ENCODE assay signal across 7 cellular contexts in genomic region chr5:109050321-109050720, GRCh38.
DNase-seq lines count a peak whose midpoint lies in the region; ATAC-seq, FAIRE-seq and TF ChIP-seq lines count a peak whose summit lies in the region.
"Not testable (repeated sequence)": the region's sequence is repeated elsewhere in the genome, so short reads cannot be mapped to it uniquely, and the experiment has no call there.

No MANE protein-coding gene starts in this region.

- whole genome bisulfite sequencing in IMR-90 (ENCODE audit: extremely low coverage in 2 of 2, insufficient read length in 1 of 2), 2 experiments = no CpG with 5 or more reads among the region's 1 CpG
- 100% methylated on average over 1 of the region's 1 CpG; no CpG with 5 or more reads in 1 of the 2 experiments for WGBS in endodermal cell (ENCODE audit: insufficient coverage in 1 of 2, insufficient read length in 1 of 2), 2 experiments

- H2BK20ac ChIP-seq in IMR-90 (ENCODE audit: low read depth, low read length) = not testable (repeated sequence)

- not testable (repeated sequence) for BruUV-seq in IMR-90 (replicated peaks; lab: Mats Ljungman, UMichigan)

- intact Hi-C loops in IMR-90 (cut with micrococcal nuclease) = not testable (repeated sequence)

- not testable (repeated sequence) for H3K18ac ChIP-seq in IMR-90 (ENCODE audit: low read depth, low read length)

- POLR2A ChIA-PET in IMR-90 (lab: Charles Lee; ENCODE audit: unreplicated experiment) = not testable (repeated sequence)

- not testable (repeated sequence) for H2BK15ac ChIP-seq in IMR-90 (ENCODE audit: low read depth, low read length)

- not testable (repeated sequence) for H3K36me3 Mint-ChIP-seq in endodermal cell (ENCODE audit: low read depth)
- peaks cover 23% of the 10 kb centered on the region for H3K36me3 Mint-ChIP-seq in nephron progenitor cell (ENCODE audit: low read depth)
- peaks cover 12 to 27% of the 10 kb centered on the region in 2 donors for H3K36me3 Mint-ChIP-seq in stimulated activated naive B cell treated with anti-CD40 and anti-IgM and Interleukin-4, amounts not matched to agents 10 μg/mL and 1 μg/mL and 100 μg/mL, for 72 hours

- not testable (repeated sequence) for H3K9me1 ChIP-seq in IMR-90 (ENCODE audit: insufficient read depth, low read length)

- H3K23ac ChIP-seq in IMR-90 (ENCODE audit: low read depth, low read length) = not testable (repeated sequence)

- in situ Hi-C loops in IMR-90 (cut with MboI; ENCODE audit: low sequenced_read_pairs); astrocyte of the spinal cord (cut with HindIII; ENCODE audit: low sequenced_read_pairs): not testable (repeated sequence)

- H3K9me3 ChIP-seq in IMR-90 (ENCODE audit: control insufficient read depth, insufficient read depth, low read length); endodermal cell (ENCODE audit: control insufficient read depth, low read length): not testable (repeated sequence)

- peak; percentile 12 for DNase-seq in AG10803 (ENCODE audit: low read depth)
- DNase-seq in GM12891 (ENCODE audit: insufficient read length, low spot score); IMR-90; endodermal cell; nephron progenitor cell; stimulated activated naive B cell treated with anti-CD40 and anti-IgM and Interleukin-4, amounts not matched to agents 10 μg/mL and 1 μg/mL and 100 μg/mL, for 72 hours: not testable (repeated sequence)
- DNase-seq in astrocyte of the spinal cord (ENCODE audit: low read depth, low spot score) = peak; percentile 4

- peak overlapping the region; percentile 10 for H2BK5ac ChIP-seq in IMR-90 (ENCODE audit: low read depth, low read length, poor library complexity, severe bottlenecking)

- not testable (repeated sequence) for H4K8ac ChIP-seq in IMR-90 (ENCODE audit: low read depth in 2 of 2, low read length in 2 of 2)

- H3K27me3 ChIP-seq in IMR-90 (ENCODE audit: control insufficient read depth, insufficient read depth, low read length); endodermal cell (ENCODE audit: control insufficient read depth, insufficient read depth, low read length, poor library complexity, severe bottlenecking): not testable (repeated sequence)

- H3K4me1 ChIP-seq in IMR-90 (ENCODE audit: control insufficient read depth, insufficient read depth, low read length); endodermal cell (ENCODE audit: control insufficient read depth, insufficient read depth, low read length): not testable (repeated sequence)

- H2BK120ac ChIP-seq in IMR-90 (ENCODE audit: low read depth, low read length) = not testable (repeated sequence)

- H3K9ac ChIP-seq in IMR-90 (ENCODE audit: low read depth, low read length); endodermal cell (ENCODE audit: extremely low read depth, low read length, poor library complexity, severe bottlenecking): not testable (repeated sequence)

- not testable (repeated sequence) for TF ChIP-seq POLR2A in GM12891 (IDR thresholded peaks at IDR 0.05; ENCODE audit: low read depth, low read length); IMR-90 (IDR thresholded peaks at IDR 0.05; ENCODE audit: low read depth, low read length)

- H3K27ac ChIP-seq in IMR-90 (ENCODE audit: insufficient read depth, low read length); endodermal cell (ENCODE audit: low read depth, low read length): not testable (repeated sequence)

- H2AFZ ChIP-seq in IMR-90 (replicated peaks; ENCODE audit: low read length, poor library complexity) = not testable (repeated sequence)

- not testable (repeated sequence) for TF ChIP-seq CTCF in AG10803 (conservative IDR thresholded peaks at IDR 0.05; ENCODE audit: low read length); IMR-90 (conservative IDR thresholded peaks at IDR 0.05; ENCODE audit: low read depth, low read length); astrocyte of the spinal cord (IDR thresholded peaks at IDR 0.05; ENCODE audit: low read depth, low read length); endodermal cell (conservative IDR thresholded peaks at IDR 0.05); nephron progenitor cell (IDR thresholded peaks at IDR 0.05)

- not testable (repeated sequence) for H3K27me3 Mint-ChIP-seq in endodermal cell (ENCODE audit: insufficient read depth); nephron progenitor cell (ENCODE audit: low read depth, poor library complexity); stimulated activated naive B cell treated with anti-CD40 and anti-IgM and Interleukin-4, amounts not matched to agents 10 μg/mL and 1 μg/mL and 100 μg/mL, for 72 hours

- not testable (repeated sequence) for H3K14ac ChIP-seq in IMR-90 (replicated peaks; ENCODE audit: low read depth, low read length)

- H3K27ac Mint-ChIP-seq in endodermal cell = peak overlapping the region; percentile 30
- peak overlapping the region; percentile 54 for H3K27ac Mint-ChIP-seq in nephron progenitor cell
- H3K27ac Mint-ChIP-seq in stimulated activated naive B cell treated with anti-CD40 and anti-IgM and Interleukin-4, amounts not matched to agents 10 μg/mL and 1 μg/mL and 100 μg/mL, for 72 hours = peak overlapping the region; percentile 3

- not testable (repeated sequence) for H4K20me1 ChIP-seq in IMR-90 (ENCODE audit: insufficient read depth, low read length)

- H3K4me3 ChIP-seq in AG10803 (ENCODE audit: low read length); IMR-90 (ENCODE audit: insufficient read depth, low read depth, low read length); astrocyte of the spinal cord (ENCODE audit: low read depth, low read length); endodermal cell (ENCODE audit: low read length): not testable (repeated sequence)

- not testable (repeated sequence) for H4K91ac ChIP-seq in IMR-90 (ENCODE audit: insufficient read depth, low read depth, low read length)

- CTCF ChIA-PET in IMR-90 (lab: Yijun Ruan, JAX) = not testable (repeated sequence)

- H3K4me3 Mint-ChIP-seq in endodermal cell; nephron progenitor cell; stimulated activated naive B cell treated with anti-CD40 and anti-IgM and Interleukin-4, amounts not matched to agents 10 μg/mL and 1 μg/mL and 100 μg/mL, for 72 hours: not testable (repeated sequence)

- TF ChIP-seq RAD21 in IMR-90 (IDR thresholded peaks at IDR 0.05; ENCODE audit: low read length) = not testable (repeated sequence)

- not testable (repeated sequence) for H3K4me1 Mint-ChIP-seq in endodermal cell; nephron progenitor cell; stimulated activated naive B cell treated with anti-CD40 and anti-IgM and Interleukin-4, amounts not matched to agents 10 μg/mL and 1 μg/mL and 100 μg/mL, for 72 hours

- H3K79me1 ChIP-seq in IMR-90 (ENCODE audit: low read depth in 1 of 2, low read length in 2 of 2) = not testable (repeated sequence)

- not testable (repeated sequence) for H2AK9ac ChIP-seq in IMR-90 (replicated peaks; ENCODE audit: low read depth, low read length, poor library complexity)

- H2AK5ac ChIP-seq in IMR-90 (ENCODE audit: low read depth, low read length) = not testable (repeated sequence)

- H3K4me2 ChIP-seq in IMR-90 (ENCODE audit: low read depth, low read length) = peak overlapping the region; percentile 57; the same call in 1 of the 2 replicates

- dilution Hi-C loops in IMR-90 (cut with HindIII; ENCODE audit: low sequenced_read_pairs, unreplicated experiment) = not testable (repeated sequence)

- peak; percentile 82 for FAIRE-seq in GM12891 (lab: Jason Lieb, UNC)

- H3K9me3 Mint-ChIP-seq in endodermal cell; nephron progenitor cell; stimulated activated naive B cell treated with anti-CD40 and anti-IgM and Interleukin-4, amounts not matched to agents 10 μg/mL and 1 μg/mL and 100 μg/mL, for 72 hours: not testable (repeated sequence)

- not testable (repeated sequence) for H3K36me3 ChIP-seq in IMR-90 (ENCODE audit: control insufficient read depth, insufficient read depth, low read length); endodermal cell (ENCODE audit: control insufficient read depth, insufficient read depth, low read length)

- not testable (repeated sequence) for ATAC-seq in IMR-90 (ENCODE audit: low read depth); stimulated activated naive B cell treated with anti-CD40 and anti-IgM and Interleukin-4, amounts not matched to agents 10 μg/mL and 1 μg/mL and 100 μg/mL, for 72 hours (replicated peaks)

- H3K56ac ChIP-seq in IMR-90 (ENCODE audit: extremely low read depth, insufficient read depth, low read length) = not testable (repeated sequence)

- not testable (repeated sequence) for H4K5ac ChIP-seq in IMR-90 (ENCODE audit: low read depth, low read length)

- H3K4ac ChIP-seq in IMR-90 (ENCODE audit: low read depth, low read length) = not testable (repeated sequence)

Comparison
In these comparisons a context has a peak if more than half of its experiments do, and no peak if none do; other contexts are left out.
1. H3K27ac Mint-ChIP-seq: peak in every context shown above with its lines; median percentile 54 in nephron progenitor cell; 30 in endodermal cell; 3 in stimulated activated naive B cell treated with anti-CD40 and anti-IgM and Interleukin-4, amounts not matched to agents 10 μg/mL and 1 μg/mL and 100 μg/mL, for 72 hours.